In the genomic region with DNA sequence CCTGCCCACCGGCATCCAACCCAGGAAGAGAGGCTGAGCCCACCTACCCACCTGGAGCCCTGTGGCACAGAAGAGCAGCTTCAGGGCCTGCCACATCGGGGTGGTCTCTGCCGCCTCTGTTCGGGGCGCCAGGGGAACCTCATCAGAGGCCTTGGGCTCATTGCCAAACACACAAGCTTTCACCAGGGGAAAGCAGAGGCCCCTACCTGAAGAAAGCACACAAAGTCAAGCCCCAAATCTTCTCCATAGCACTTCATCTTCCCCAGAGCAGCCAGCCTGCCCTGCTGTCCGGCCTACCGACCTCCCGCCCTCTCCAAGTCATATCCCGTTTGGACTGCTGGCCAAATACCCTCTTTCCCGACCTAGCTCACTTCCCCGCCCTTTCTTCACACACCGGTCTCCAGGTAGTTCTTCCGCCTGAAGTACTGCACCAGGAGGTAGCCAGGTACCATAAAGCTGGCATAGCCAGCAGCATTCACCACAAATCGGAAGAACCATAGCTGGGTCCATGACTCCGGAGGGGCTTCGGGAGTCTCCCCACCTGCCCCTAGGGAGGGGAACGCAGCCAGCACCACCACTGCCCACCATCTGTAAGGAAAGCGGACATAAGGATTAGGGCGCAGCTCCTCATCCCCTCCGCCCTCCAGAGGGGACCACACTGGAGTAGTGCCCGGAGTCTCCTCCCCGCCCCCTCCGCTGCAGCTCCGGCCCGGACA, we compare ENCODE assay signal across 8 cellular contexts. TPM values are rescaled to one million over a fixed set of nuclear protein-coding genes. Genes with fewer than 3 reads are reported as not detected.
DNase-seq lines count a peak whose midpoint lies in the region; ATAC-seq, FAIRE-seq and TF ChIP-seq lines count a peak whose summit lies in the region.

No MANE protein-coding gene starts in this region.

- H3K4me1 ChIP-seq in DOHH2 (ENCODE audit: control insufficient read depth, low read length) (peaks cover 54% of the 10 kb centered on the region), HepG2 (ENCODE audit: insufficient read depth, low read length) (peaks cover 58% of the 10 kb centered on the region), testis (peaks cover 11% of the 10 kb centered on the region)

- H3K4me2 ChIP-seq in DOHH2 (ENCODE audit: low read length) (peak overlapping the region; percentile 94), HepG2 (ENCODE audit: low read depth, low read length) (peak overlapping the region; percentile 96)

- in situ Hi-C loops in astrocyte of the spinal cord (cut with HindIII; ENCODE audit: low sequenced_read_pairs), result no loop called here
- in situ Hi-C loops in HepG2 (cut with HindIII; ENCODE audit: extremely low pct_ligation_motif_present, low pct_unique_long_range_greater_than_20kb), result no loop called here

- H3K9me3 ChIP-seq in DOHH2 (ENCODE audit: control insufficient read depth, insufficient read depth, low read length), result no peaks in the 10 kb centered on the region
- H3K9me3 ChIP-seq in KOPT-K1 (ENCODE audit: insufficient read depth, low read length, poor library complexity, severe bottlenecking), result no peaks in the 10 kb centered on the region
- no peaks in the 10 kb centered on the region for H3K9me3 ChIP-seq in HepG2 (ENCODE audit: low read length)
- no peaks in the 10 kb centered on the region for H3K9me3 ChIP-seq in testis

- no peaks in the 10 kb centered on the region for H3K9me2 ChIP-seq in DOHH2 (replicated peaks; ENCODE audit: control insufficient read depth, low read length)

- no peak overlapping the region for H2AFZ ChIP-seq in HepG2 (ENCODE audit: low read length)

- H3K4me3 ChIP-seq in DOHH2 (ENCODE audit: low read length), result peak overlapping the region; percentile 87
- H3K4me3 ChIP-seq in astrocyte of the spinal cord (ENCODE audit: low read depth, low read length), result peak overlapping the region; percentile 85
- peak overlapping the region; percentile 66 to 84 (median 71) for H3K4me3 ChIP-seq in HepG2 (replicated peaks in 1 of 3; ENCODE audit: insufficient read depth in 1 of 3, low read depth in 2 of 3, low read length in 3 of 3)
- H3K4me3 ChIP-seq in testis, result peak overlapping the region; percentile 87 to 97

- H3K27ac ChIP-seq in DOHH2 (ENCODE audit: low read depth, low read length) (peak overlapping the region; percentile 55), KOPT-K1 (ENCODE audit: low read depth, low read length, poor library complexity, severe bottlenecking) (peak overlapping the region; percentile 75), HepG2 (ENCODE audit: extremely low read length, insufficient read depth, low read length) (peak overlapping the region; percentile 93), testis (peak overlapping the region; percentile 90 to 92)

- no peak for TF ChIP-seq POLR2A in HepG2 (IDR thresholded peaks at IDR 0.05; ENCODE audit: insufficient read depth in 1 of 2, low read depth in 2 of 2, low read length in 2 of 2)
- TF ChIP-seq POLR2A in testis (IDR thresholded peaks at IDR 0.05), result no peak

- BruUV-seq in HepG2 (replicated peaks; lab: Mats Ljungman, UMichigan), result no TSS peak

- peak; percentile 35 for ATAC-seq in HepG2
- ATAC-seq in GM18519 (IDR thresholded peaks at IDR 0.05; ENCODE audit: low FRiP score, unreplicated experiment), result no peak
- ATAC-seq in GM18498 (IDR thresholded peaks at IDR 0.05; ENCODE audit: unreplicated experiment), result no peak

- DNase-seq in astrocyte of the spinal cord (ENCODE audit: low read depth, low spot score), result no peak
- no peak for DNase-seq in HepG2 (ENCODE audit: low spot score)
- DNase-seq in testis, result no peak
- DNase-seq in 8988T, result no peak

- peaks cover 79% of the 10 kb centered on the region for H3K36me3 ChIP-seq in DOHH2 (ENCODE audit: control insufficient read depth, low read length)
- H3K36me3 ChIP-seq in KOPT-K1 (ENCODE audit: insufficient read depth, low read length), result peaks cover 71% of the 10 kb centered on the region
- H3K36me3 ChIP-seq in HepG2 (replicated peaks in 1 of 2; ENCODE audit: control insufficient read depth in 1 of 2, insufficient read depth in 2 of 2, low read length in 2 of 2), result peaks cover 29 to 56% of the 10 kb centered on the region in 2 experiments
- H3K36me3 ChIP-seq in testis (ENCODE audit: low read depth, missing control alignments), result no peaks in the 10 kb centered on the region

- peaks cover 63% of the 10 kb centered on the region for H3F3A ChIP-seq in DOHH2 (ENCODE audit: control insufficient read depth, insufficient read depth)

- H3K9ac ChIP-seq in HepG2 (ENCODE audit: insufficient read depth, low read depth, low read length), result peak overlapping the region; percentile 92

- TF ChIP-seq RAD21 in HepG2 (CRISPR knock-in tag; IDR thresholded peaks at IDR 0.05), result no peak

- no peak for FAIRE-seq in HepG2 (lab: Jason Lieb, UNC)

- H4K20me1 ChIP-seq in DOHH2 (ENCODE audit: control insufficient read depth, insufficient read depth, low read depth, low read length) (no peaks in the 10 kb centered on the region; the same call in none of the 2 replicates), HepG2 (ENCODE audit: insufficient read depth, low read length) (peaks cover 50% of the 10 kb centered on the region)

- intact Hi-C loops in HepG2 (cut with micrococcal nuclease; ENCODE audit: unreplicated experiment), result no loop called here
- intact Hi-C loops in testis (cut with DNase I; ENCODE audit: low total_unique reads), result no loop called here

- no peak for TF ChIP-seq CTCF in DOHH2 (IDR thresholded peaks at IDR 0.05; ENCODE audit: low read depth, low read length, poor library complexity, severe bottlenecking)
- TF ChIP-seq CTCF in astrocyte of the spinal cord (IDR thresholded peaks at IDR 0.05; ENCODE audit: low read depth, low read length), result no peak
- TF ChIP-seq CTCF in HepG2 (CRISPR knock-in tag; IDR thresholded peaks at IDR 0.05), result no peak
- no peak for TF ChIP-seq CTCF in testis (IDR thresholded peaks at IDR 0.05)

- WGBS in HepG2 (ENCODE audit: low lambda C conversion rate), result 9% methylated on average over 20 of the region's 25 CpGs
- WGBS in testis, 2 donors, result 7 to 12% methylated on average over 17 to 25 of the region's 25 CpGs

- no peaks in the 10 kb centered on the region for H3K27me3 ChIP-seq in DOHH2 (ENCODE audit: control insufficient read depth, low read length)
- H3K27me3 ChIP-seq in HepG2 (ENCODE audit: control insufficient read depth in 1 of 2, insufficient read depth in 2 of 2, low read length in 2 of 2), result no peaks in the 10 kb centered on the region; a peak in 1 of 5 replicates
- H3K27me3 ChIP-seq in testis, result no peaks in the 10 kb centered on the region

- POLR2A ChIA-PET in HepG2 (lab: Yijun Ruan, JAX), result interaction anchor here (0.6 to 6.0 kb wide), 28 partner anchors 8 to 627 kb away, joined by 3 to 264 read pairs (median 5); a partner anchor contains a TSS

- H3K79me2 ChIP-seq in DOHH2 (ENCODE audit: control insufficient read depth, low read length) (peaks cover 18% of the 10 kb centered on the region), HepG2 (ENCODE audit: insufficient read depth, low read length) (peaks cover 19% of the 10 kb centered on the region)

- CTCF ChIA-PET in HepG2 (lab: Yijun Ruan, JAX; ENCODE audit: low intra/inter-chr PET ratio, low total read pairs), result interaction anchor here (1.5 kb wide), 1 partner anchor 84 kb away, joined by 4 read pairs; no protein-coding TSS in a partner anchor

- no peak for TF ChIP-seq EP300 in HepG2 (IDR thresholded peaks at IDR 0.05; ENCODE audit: low read depth in 2 of 2, low read length in 2 of 2)
- TF ChIP-seq EP300 in HepG2 (CRISPR knock-in tag; IDR thresholded peaks at IDR 0.05; ENCODE audit: borderline replicate concordance), result no peak

RNA-seq across cellular contexts. Expression of a gene that starts 0.9 kb away (rescaled TPM):
- total RNA-seq in HepG2 (2016; rRNA removed; fragmentation: Illumina TruSeq; extraction: Trizol) (34.9 and 61.1 TPM in 2 replicates), testis (10 to 100 TPM; 42.4 to 49.8 TPM)
- total RNA-seq in HepG2 (2016; cell fraction: cytosol; rRNA removed; fragmentation: Illumina TruSeq; extraction: Trizol; ENCODE audit: low read depth), result 21.2 and 24.1 TPM in 2 replicates
- 35.1 and 62.8 TPM in 2 replicates for total RNA-seq in HepG2 (2016; cell fraction: insoluble cytoplasmic fraction; rRNA removed; fragmentation: Illumina TruSeq; extraction: Trizol)
- 44.9 and 53.8 TPM in 2 replicates for total RNA-seq in HepG2 (2016; cell fraction: membrane; rRNA removed; fragmentation: Illumina TruSeq; extraction: Trizol)
- total RNA-seq in HepG2 (2016; cell fraction: nucleus; rRNA removed; fragmentation: Illumina TruSeq; extraction: Trizol), result 56.1 and 63.9 TPM in 2 replicates
- polyA plus RNA-seq in HepG2 (2011; rRNA removed) (148 and 168 TPM in 2 replicates), testis (ENCODE audit: insufficient read depth, low read depth, low replicate concordance) (32.1 TPM)
- polyA plus RNA-seq in HepG2 (2011; cell fraction: cytosol; rRNA removed), result 139 and 176 TPM in 2 replicates
- 99.4 and 112 TPM in 2 replicates for polyA plus RNA-seq in HepG2 (2011; cell fraction: nucleus; rRNA removed)
- polyA plus RNA-seq in HepG2 (2012), result 54.8 and 61.1 TPM in 2 replicates
- 26.8 and 34.1 TPM in 2 replicates for polyA plus RNA-seq in HepG2 (2016; cell fraction: cytosol; fragmentation: Illumina TruSeq; extraction: Trizol; ENCODE audit: low read depth)
- 41.4 and 43.9 TPM in 2 replicates for polyA plus RNA-seq in HepG2 (2016; cell fraction: insoluble cytoplasmic fraction; fragmentation: Illumina TruSeq; extraction: Trizol; ENCODE audit: low read depth)
- 45.2 and 53.5 TPM in 2 replicates for polyA plus RNA-seq in HepG2 (2016; cell fraction: membrane; fragmentation: Illumina TruSeq; extraction: Trizol; ENCODE audit: low read depth)
- polyA plus RNA-seq in HepG2 (2016; cell fraction: nucleus; fragmentation: Illumina TruSeq; extraction: Trizol; ENCODE audit: insufficient read depth, low read depth), result 95.9 and 97.5 TPM in 2 replicates
- 148 and 221 TPM in 2 replicates for polyA minus RNA-seq in HepG2 (2011; rRNA and poly(A)+ RNA removed; ENCODE audit: low replicate concordance)
- polyA minus RNA-seq in HepG2 (2011; cell fraction: cytosol; rRNA and poly(A)+ RNA removed), result 47.0 and 47.4 TPM in 2 replicates
- 26.1 and 26.9 TPM in 2 replicates for polyA minus RNA-seq in HepG2 (2011; cell fraction: nucleus; rRNA and poly(A)+ RNA removed)

RNA-seq across cellular contexts. Expression of a gene that starts 8.9 kb away (rescaled TPM):
- total RNA-seq in HepG2 (2016; rRNA removed; fragmentation: Illumina TruSeq; extraction: Trizol) (14.5 and 15.0 TPM in 2 replicates), testis (10 to 100 TPM; 18.3 to 29.2 TPM)
- 5.3 and 5.4 TPM in 2 replicates for total RNA-seq in HepG2 (2016; cell fraction: cytosol; rRNA removed; fragmentation: Illumina TruSeq; extraction: Trizol; ENCODE audit: low read depth)
- total RNA-seq in HepG2 (2016; cell fraction: insoluble cytoplasmic fraction; rRNA removed; fragmentation: Illumina TruSeq; extraction: Trizol), result 15.7 and 16.3 TPM in 2 replicates
- 10.7 and 10.8 TPM in 2 replicates for total RNA-seq in HepG2 (2016; cell fraction: membrane; rRNA removed; fragmentation: Illumina TruSeq; extraction: Trizol)
- 8.5 and 11.8 TPM in 2 replicates for total RNA-seq in HepG2 (2016; cell fraction: nucleus; rRNA removed; fragmentation: Illumina TruSeq; extraction: Trizol)
- polyA plus RNA-seq in HepG2 (2011; rRNA removed) (6.7 and 8.5 TPM in 2 replicates), testis (ENCODE audit: insufficient read depth, low read depth, low replicate concordance) (13.1 TPM)
- polyA plus RNA-seq in HepG2 (2011; cell fraction: cytosol; rRNA removed), result 7.7 and 9.3 TPM in 2 replicates
- 11.7 and 15.6 TPM in 2 replicates for polyA plus RNA-seq in HepG2 (2011; cell fraction: nucleus; rRNA removed)
- 7.1 TPM in 2 replicates for polyA plus RNA-seq in HepG2 (2012)
- 3.3 and 4.0 TPM in 2 replicates for polyA plus RNA-seq in HepG2 (2016; cell fraction: cytosol; fragmentation: Illumina TruSeq; extraction: Trizol; ENCODE audit: low read depth)
- 14.6 and 14.8 TPM in 2 replicates for polyA plus RNA-seq in HepG2 (2016; cell fraction: insoluble cytoplasmic fraction; fragmentation: Illumina TruSeq; extraction: Trizol; ENCODE audit: low read depth)
- polyA plus RNA-seq in HepG2 (2016; cell fraction: membrane; fragmentation: Illumina TruSeq; extraction: Trizol; ENCODE audit: low read depth), result 5.7 and 7.3 TPM in 2 replicates
- polyA plus RNA-seq in HepG2 (2016; cell fraction: nucleus; fragmentation: Illumina TruSeq; extraction: Trizol; ENCODE audit: insufficient read depth, low read depth), result 14.2 and 16.3 TPM in 2 replicates
- 3.3 and 10.9 TPM in 2 replicates for polyA minus RNA-seq in HepG2 (2011; rRNA and poly(A)+ RNA removed; ENCODE audit: low replicate concordance)
- polyA minus RNA-seq in HepG2 (2011; cell fraction: cytosol; rRNA and poly(A)+ RNA removed), result 4.6 and 6.2 TPM in 2 replicates
- 4.5 and 8.3 TPM in 2 replicates for polyA minus RNA-seq in HepG2 (2011; cell fraction: nucleus; rRNA and poly(A)+ RNA removed)

RNA-seq across cellular contexts. Expression of a gene that starts 9.5 kb away (rescaled TPM):
- total RNA-seq in HepG2 (2016; rRNA removed; fragmentation: Illumina TruSeq; extraction: Trizol) (1,472 and 2,212 TPM in 2 replicates), testis (100 to 1,000 TPM; 480 to 610 TPM)
- total RNA-seq in HepG2 (2016; cell fraction: cytosol; rRNA removed; fragmentation: Illumina TruSeq; extraction: Trizol; ENCODE audit: low read depth), result 123 and 155 TPM in 2 replicates
- total RNA-seq in HepG2 (2016; cell fraction: insoluble cytoplasmic fraction; rRNA removed; fragmentation: Illumina TruSeq; extraction: Trizol), result 1,508 and 1,964 TPM in 2 replicates
- 383 and 490 TPM in 2 replicates for total RNA-seq in HepG2 (2016; cell fraction: membrane; rRNA removed; fragmentation: Illumina TruSeq; extraction: Trizol)
- total RNA-seq in HepG2 (2016; cell fraction: nucleus; rRNA removed; fragmentation: Illumina TruSeq; extraction: Trizol), result 1,014 and 1,081 TPM in 2 replicates
- polyA plus RNA-seq in HepG2 (2011; rRNA removed) (1,076 and 1,325 TPM in 2 replicates), testis (ENCODE audit: insufficient read depth, low read depth, low replicate concordance) (602 TPM)
- 1,072 and 1,224 TPM in 2 replicates for polyA plus RNA-seq in HepG2 (2011; cell fraction: cytosol; rRNA removed)
- polyA plus RNA-seq in HepG2 (2011; cell fraction: nucleus; rRNA removed), result 279 and 406 TPM in 2 replicates
- polyA plus RNA-seq in HepG2 (2012), result 1,683 and 1,883 TPM in 2 replicates
- polyA plus RNA-seq in HepG2 (2016; cell fraction: cytosol; fragmentation: Illumina TruSeq; extraction: Trizol; ENCODE audit: low read depth), result 155 and 188 TPM in 2 replicates
- 2,023 and 2,380 TPM in 2 replicates for polyA plus RNA-seq in HepG2 (2016; cell fraction: insoluble cytoplasmic fraction; fragmentation: Illumina TruSeq; extraction: Trizol; ENCODE audit: low read depth)
- 336 and 456 TPM in 2 replicates for polyA plus RNA-seq in HepG2 (2016; cell fraction: membrane; fragmentation: Illumina TruSeq; extraction: Trizol; ENCODE audit: low read depth)
- polyA plus RNA-seq in HepG2 (2016; cell fraction: nucleus; fragmentation: Illumina TruSeq; extraction: Trizol; ENCODE audit: insufficient read depth, low read depth), result 1,245 and 1,272 TPM in 2 replicates
- 1,001 and 1,123 TPM in 2 replicates for polyA minus RNA-seq in HepG2 (2011; rRNA and poly(A)+ RNA removed; ENCODE audit: low replicate concordance)
- 1,091 and 1,101 TPM in 2 replicates for polyA minus RNA-seq in HepG2 (2011; cell fraction: cytosol; rRNA and poly(A)+ RNA removed)
- 271 and 440 TPM in 2 replicates for polyA minus RNA-seq in HepG2 (2011; cell fraction: nucleus; rRNA and poly(A)+ RNA removed)

RNA-seq across cellular contexts. Expression of a gene that starts 13.8 kb away (rescaled TPM):
- total RNA-seq in HepG2 (2016; rRNA removed; fragmentation: Illumina TruSeq; extraction: Trizol), result not detected in 2 replicates
- total RNA-seq in HepG2 (2016; cell fraction: cytosol; rRNA removed; fragmentation: Illumina TruSeq; extraction: Trizol; ENCODE audit: low read depth), result not detected in 2 replicates
- total RNA-seq in HepG2 (2016; cell fraction: insoluble cytoplasmic fraction; rRNA removed; fragmentation: Illumina TruSeq; extraction: Trizol), result 0.06 TPM in 1 of 2 replicates, not detected in the other
- total RNA-seq in HepG2 (2016; cell fraction: membrane; rRNA removed; fragmentation: Illumina TruSeq; extraction: Trizol), result not detected in 2 replicates
- not detected in 2 replicates for total RNA-seq in HepG2 (2016; cell fraction: nucleus; rRNA removed; fragmentation: Illumina TruSeq; extraction: Trizol)
- polyA plus RNA-seq in HepG2 (2011; rRNA removed), result 0.01 TPM in 1 of 2 replicates, not detected in the other
- 0.01 TPM in 1 of 2 replicates, not detected in the other for polyA plus RNA-seq in HepG2 (2011; cell fraction: cytosol; rRNA removed)
- polyA plus RNA-seq in HepG2 (2011; cell fraction: nucleus; rRNA removed), result 0.02 TPM in 1 of 2 replicates, not detected in the other
- polyA plus RNA-seq in HepG2 (2012), result 0.19 TPM in 2 replicates
- not detected in 2 replicates for polyA plus RNA-seq in HepG2 (2016; cell fraction: cytosol; fragmentation: Illumina TruSeq; extraction: Trizol; ENCODE audit: low read depth)
- not detected in 2 replicates for polyA plus RNA-seq in HepG2 (2016; cell fraction: insoluble cytoplasmic fraction; fragmentation: Illumina TruSeq; extraction: Trizol; ENCODE audit: low read depth)
- not detected in 2 replicates for polyA plus RNA-seq in HepG2 (2016; cell fraction: membrane; fragmentation: Illumina TruSeq; extraction: Trizol; ENCODE audit: low read depth)
- polyA plus RNA-seq in HepG2 (2016; cell fraction: nucleus; fragmentation: Illumina TruSeq; extraction: Trizol; ENCODE audit: insufficient read depth, low read depth), result not detected in 2 replicates
- not detected in 2 replicates for polyA minus RNA-seq in HepG2 (2011; rRNA and poly(A)+ RNA removed; ENCODE audit: low replicate concordance)
- not detected in 2 replicates for polyA minus RNA-seq in HepG2 (2011; cell fraction: cytosol; rRNA and poly(A)+ RNA removed)
- not detected in 2 replicates for polyA minus RNA-seq in HepG2 (2011; cell fraction: nucleus; rRNA and poly(A)+ RNA removed)
- total RNA-seq in testis, result 1 to 10 TPM; 1.6 to 2.8 TPM
- polyA plus RNA-seq in testis (ENCODE audit: insufficient read depth, low read depth, low replicate concordance), result 1.3 TPM

RNA-seq across cellular contexts. Expression of a gene that starts 33.1 kb away (rescaled TPM):
- total RNA-seq in HepG2 (2016; rRNA removed; fragmentation: Illumina TruSeq; extraction: Trizol) (23.1 and 43.2 TPM in 2 replicates), testis (10 to 100 TPM; 51.3 to 70.0 TPM)
- 19.7 and 24.6 TPM in 2 replicates for total RNA-seq in HepG2 (2016; cell fraction: cytosol; rRNA removed; fragmentation: Illumina TruSeq; extraction: Trizol; ENCODE audit: low read depth)
- total RNA-seq in HepG2 (2016; cell fraction: insoluble cytoplasmic fraction; rRNA removed; fragmentation: Illumina TruSeq; extraction: Trizol), result 22.9 and 41.9 TPM in 2 replicates
- 37.5 and 40.9 TPM in 2 replicates for total RNA-seq in HepG2 (2016; cell fraction: membrane; rRNA removed; fragmentation: Illumina TruSeq; extraction: Trizol)
- 42.6 and 53.1 TPM in 2 replicates for total RNA-seq in HepG2 (2016; cell fraction: nucleus; rRNA removed; fragmentation: Illumina TruSeq; extraction: Trizol)
- polyA plus RNA-seq in HepG2 (2011; rRNA removed) (95.5 and 106 TPM in 2 replicates), testis (ENCODE audit: insufficient read depth, low read depth, low replicate concordance) (41.2 TPM)
- polyA plus RNA-seq in HepG2 (2011; cell fraction: cytosol; rRNA removed), result 92.8 and 113 TPM in 2 replicates
- 132 and 138 TPM in 2 replicates for polyA plus RNA-seq in HepG2 (2011; cell fraction: nucleus; rRNA removed)
- 38.8 and 43.9 TPM in 2 replicates for polyA plus RNA-seq in HepG2 (2012)
- polyA plus RNA-seq in HepG2 (2016; cell fraction: cytosol; fragmentation: Illumina TruSeq; extraction: Trizol; ENCODE audit: low read depth), result 32.1 and 36.6 TPM in 2 replicates
- polyA plus RNA-seq in HepG2 (2016; cell fraction: insoluble cytoplasmic fraction; fragmentation: Illumina TruSeq; extraction: Trizol; ENCODE audit: low read depth), result 35.2 and 35.6 TPM in 2 replicates
- 48.6 and 49.6 TPM in 2 replicates for polyA plus RNA-seq in HepG2 (2016; cell fraction: membrane; fragmentation: Illumina TruSeq; extraction: Trizol; ENCODE audit: low read depth)
- polyA plus RNA-seq in HepG2 (2016; cell fraction: nucleus; fragmentation: Illumina TruSeq; extraction: Trizol; ENCODE audit: insufficient read depth, low read depth), result 82.7 and 90.9 TPM in 2 replicates
- 236 and 248 TPM in 2 replicates for polyA minus RNA-seq in HepG2 (2011; rRNA and poly(A)+ RNA removed; ENCODE audit: low replicate concordance)
- polyA minus RNA-seq in HepG2 (2011; cell fraction: cytosol; rRNA and poly(A)+ RNA removed), result 35.4 and 40.0 TPM in 2 replicates
- polyA minus RNA-seq in HepG2 (2011; cell fraction: nucleus; rRNA and poly(A)+ RNA removed), result 37.0 and 39.3 TPM in 2 replicates
